Comparison of ENCODE assay signal across 13 cellular contexts in genomic region chr9:109122726-109123621, GRCh38.
DNase-seq lines count a peak whose midpoint lies in the region; ATAC-seq and TF ChIP-seq lines count a peak whose summit lies in the region.
"Had no signal": no experiment of that assay in that cellular context is flagged by ENCODE, and none has a peak within 500 bp of the region (broad histone marks: within the 10 kb centered on the region; RNA-seq: fewer than 3 reads in every experiment).

No MANE protein-coding gene starts in this region.

- H3K27ac ChIP-seq in OCI-LY3 (ENCODE audit: low read length): no peak overlapping the region

- peak; percentile 24 for ATAC-seq in GM19452 (IDR thresholded peaks at IDR 0.05; ENCODE audit: unreplicated experiment)
- peak; percentile 25 for ATAC-seq in HG03060 (IDR thresholded peaks at IDR 0.05; ENCODE audit: low read depth, unreplicated experiment)

- peaks cover 18% of the 10 kb centered on the region for H3K79me2 ChIP-seq in OCI-LY3 (ENCODE audit: low read length)

- peak overlapping the region; percentile 29 for H3K4me3 ChIP-seq in OCI-LY3 (ENCODE audit: low read length)
- H3K4me3 ChIP-seq: spleen had no signal

- DNase-seq in GF-D8 (lab: John Stamatoyannopoulos, UW): peak; percentile 67
- DNase-seq in NCI-H446 (lab: John Stamatoyannopoulos, UW): no peak
- no peak for DNase-seq in ecto neural progenitor cell (ENCODE audit: low spot score)
- no peak for DNase-seq in iPS-NIHi7 (ENCODE audit: extremely low spot score)
- no peak for DNase-seq in NCI-H82 treated with DMSO at 0.1 percent for 48 hours (lab: John Stamatoyannopoulos, UW; ENCODE audit: unreplicated experiment)
- DNase-seq: activated naive CD8-positive, alpha-beta T cell treated with anti-CD3 and anti-CD28 coated beads for 36 hours; cortex of kidney; NCI-H1048; spleen; T-helper 2 cell had no signal

- no peak for TF ChIP-seq CTCF in OCI-LY3 (IDR thresholded peaks at IDR 0.05; ENCODE audit: low read depth, low read length)

- H4K20me1 ChIP-seq in OCI-LY3 (ENCODE audit: insufficient read depth, low read length): peaks cover 12% of the 10 kb centered on the region

- no peaks in the 10 kb centered on the region for H3K27me3 ChIP-seq in OCI-LY3 (ENCODE audit: low read depth, low read length)
- H3K27me3 ChIP-seq: spleen had no signal

- H3K36me3 ChIP-seq in OCI-LY3 (replicated peaks; ENCODE audit: low read depth, low read length): peaks cover 2% of the 10 kb centered on the region
- H3K36me3 ChIP-seq: spleen had no signal

- H3K9ac ChIP-seq in OCI-LY3 (ENCODE audit: low read length): peak overlapping the region; percentile 9; the same call in 1 of the 2 replicates

- peaks cover 25% of the 10 kb centered on the region for H3K4me1 ChIP-seq in OCI-LY3 (ENCODE audit: low read length)

- H3K4me2 ChIP-seq in OCI-LY3 (ENCODE audit: low read length): peak overlapping the region; percentile 47

- peak overlapping the region; percentile 92 for H2AFZ ChIP-seq in OCI-LY3 (ENCODE audit: low read depth, low read length)

- H3K9me3 ChIP-seq in OCI-LY3 (ENCODE audit: insufficient read depth, low read length): no peaks in the 10 kb centered on the region
- H3K9me3 ChIP-seq: spleen had no signal
